Comparison of ENCODE assay signal across 1 cellular context in genomic region chr19:49866933-49867782, GRCh38.
TF ChIP-seq lines count a peak whose summit lies in the region.

TSS of gene PNKP (minus strand) at chr19:49867576. CDS start at chr19:49867204, 372 bp downstream.

TF ChIP-seq in HepG2, 621 proteins besides CTCF, POLR2A, EP300 and RAD21 (continued from another document and continues in another):
- TF ChIP-seq ZNF562 (CRISPR knock-in tag; IDR thresholded peaks at IDR 0.05; ENCODE audit: borderline replicate concordance) (no peak), ZUFSP (CRISPR knock-in tag; IDR thresholded peaks at IDR 0.05; ENCODE audit: borderline replicate concordance) (no peak), HIC2 (CRISPR knock-in tag; IDR thresholded peaks at IDR 0.05; ENCODE audit: low read depth) (peak; percentile 71), ZFP36L1 (CRISPR knock-in tag; IDR thresholded peaks at IDR 0.05) (no peak), ZSCAN25 (CRISPR knock-in tag; IDR thresholded peaks at IDR 0.05) (peak; percentile 59; the same call in 1 of the 2 replicates), ZEB1 (IDR thresholded peaks at IDR 0.05; ENCODE audit: insufficient replicate concordance, low read depth) (peak; percentile 72), LCORL (IDR thresholded peaks at IDR 0.05) (no peak), LCORL (CRISPR knock-in tag; IDR thresholded peaks at IDR 0.05) (peak; percentile 72), ZBTB43 (CRISPR knock-in tag; conservative IDR thresholded peaks at IDR 0.05) (no peak; the same call in 1 of the 2 replicates), AHR (CRISPR knock-in tag; IDR thresholded peaks at IDR 0.05) (peak; percentile 56; the same call in 1 of the 2 replicates), MEIS2 (CRISPR knock-in tag; IDR thresholded peaks at IDR 0.05) (no peak), ZNF543 (CRISPR knock-in tag; IDR thresholded peaks at IDR 0.05) (peak; percentile 87), ZNF772 (CRISPR knock-in tag; IDR thresholded peaks at IDR 0.05) (peak; percentile 92; the same call in 1 of the 2 replicates), MATR3 (CRISPR knock-in tag; IDR thresholded peaks at IDR 0.05) (no peak), NONO (IDR thresholded peaks at IDR 0.05) (no peak), NONO (CRISPR knock-in tag; conservative IDR thresholded peaks at IDR 0.05) (peak; percentile 96), PTBP1 (IDR thresholded peaks at IDR 0.05; ENCODE audit: low read depth, low read length, poor library complexity, severe bottlenecking) (peak; percentile 22), ZSCAN12 (CRISPR knock-in tag; IDR thresholded peaks at IDR 0.05) (0 out of 2 replicates have a peak, but pooled peaks have one; percentile 39), CEBPZ (IDR thresholded peaks at IDR 0.05; ENCODE audit: low read length) (no peak), SNAPC4 (CRISPR knock-in tag; IDR thresholded peaks at IDR 0.05) (peak; percentile 66; the same call in 1 of the 2 replicates), THAP7 (CRISPR knock-in tag; IDR thresholded peaks at IDR 0.05) (peak; percentile 93), CBFB (CRISPR knock-in tag; IDR thresholded peaks at IDR 0.05) (0 out of 2 replicates have a peak, but pooled peaks have one; percentile 31), MAZ (IDR thresholded peaks at IDR 0.05; ENCODE audit: borderline replicate concordance, low read depth, low read length) (peak; percentile 89), MAZ (CRISPR knock-in tag; IDR thresholded peaks at IDR 0.05; ENCODE audit: low read depth) (peak; percentile 75), ZNF160 (CRISPR knock-in tag; IDR thresholded peaks at IDR 0.05) (peak; percentile 65; the same call in 1 of the 2 replicates), DMAP1 (CRISPR knock-in tag; IDR thresholded peaks at IDR 0.05) (peak; percentile 86), GLI4 (CRISPR knock-in tag; IDR thresholded peaks at IDR 0.05; ENCODE audit: borderline replicate concordance) (peak; percentile 71; the same call in 1 of the 2 replicates), ZNF367 (CRISPR knock-in tag; IDR thresholded peaks at IDR 0.05; ENCODE audit: borderline replicate concordance) (no peak)
- TF ChIP-seq, protein P1, sequence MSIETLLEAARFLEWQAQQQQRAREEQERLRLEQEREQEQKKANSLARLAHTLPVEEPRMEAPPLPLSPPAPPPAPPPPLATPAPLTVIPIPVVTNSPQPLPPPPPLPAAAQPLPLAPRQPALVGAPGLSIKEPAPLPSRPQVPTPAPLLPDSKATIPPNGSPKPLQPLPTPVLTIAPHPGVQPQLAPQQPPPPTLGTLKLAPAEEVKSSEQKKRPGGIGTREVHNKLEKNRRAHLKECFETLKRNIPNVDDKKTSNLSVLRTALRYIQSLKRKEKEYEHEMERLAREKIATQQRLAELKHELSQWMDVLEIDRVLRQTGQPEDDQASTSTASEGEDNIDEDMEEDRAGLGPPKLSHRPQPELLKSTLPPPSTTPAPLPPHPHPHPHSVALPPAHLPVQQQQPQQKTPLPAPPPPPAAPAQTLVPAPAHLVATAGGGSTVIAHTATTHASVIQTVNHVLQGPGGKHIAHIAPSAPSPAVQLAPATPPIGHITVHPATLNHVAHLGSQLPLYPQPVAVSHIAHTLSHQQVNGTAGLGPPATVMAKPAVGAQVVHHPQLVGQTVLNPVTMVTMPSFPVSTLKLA (IDR thresholded peaks at IDR 0.05): peak; percentile 23
- TF ChIP-seq, protein P2, sequence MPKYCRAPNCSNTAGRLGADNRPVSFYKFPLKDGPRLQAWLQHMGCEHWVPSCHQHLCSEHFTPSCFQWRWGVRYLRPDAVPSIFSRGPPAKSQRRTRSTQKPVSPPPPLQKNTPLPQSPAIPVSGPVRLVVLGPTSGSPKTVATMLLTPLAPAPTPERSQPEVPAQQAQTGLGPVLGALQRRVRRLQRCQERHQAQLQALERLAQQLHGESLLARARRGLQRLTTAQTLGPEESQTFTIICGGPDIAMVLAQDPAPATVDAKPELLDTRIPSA (CRISPR knock-in tag; IDR thresholded peaks at IDR 0.05; ENCODE audit: borderline replicate concordance): no peak; the same call in 1 of the 2 replicates
- TF ChIP-seq, protein P3, sequence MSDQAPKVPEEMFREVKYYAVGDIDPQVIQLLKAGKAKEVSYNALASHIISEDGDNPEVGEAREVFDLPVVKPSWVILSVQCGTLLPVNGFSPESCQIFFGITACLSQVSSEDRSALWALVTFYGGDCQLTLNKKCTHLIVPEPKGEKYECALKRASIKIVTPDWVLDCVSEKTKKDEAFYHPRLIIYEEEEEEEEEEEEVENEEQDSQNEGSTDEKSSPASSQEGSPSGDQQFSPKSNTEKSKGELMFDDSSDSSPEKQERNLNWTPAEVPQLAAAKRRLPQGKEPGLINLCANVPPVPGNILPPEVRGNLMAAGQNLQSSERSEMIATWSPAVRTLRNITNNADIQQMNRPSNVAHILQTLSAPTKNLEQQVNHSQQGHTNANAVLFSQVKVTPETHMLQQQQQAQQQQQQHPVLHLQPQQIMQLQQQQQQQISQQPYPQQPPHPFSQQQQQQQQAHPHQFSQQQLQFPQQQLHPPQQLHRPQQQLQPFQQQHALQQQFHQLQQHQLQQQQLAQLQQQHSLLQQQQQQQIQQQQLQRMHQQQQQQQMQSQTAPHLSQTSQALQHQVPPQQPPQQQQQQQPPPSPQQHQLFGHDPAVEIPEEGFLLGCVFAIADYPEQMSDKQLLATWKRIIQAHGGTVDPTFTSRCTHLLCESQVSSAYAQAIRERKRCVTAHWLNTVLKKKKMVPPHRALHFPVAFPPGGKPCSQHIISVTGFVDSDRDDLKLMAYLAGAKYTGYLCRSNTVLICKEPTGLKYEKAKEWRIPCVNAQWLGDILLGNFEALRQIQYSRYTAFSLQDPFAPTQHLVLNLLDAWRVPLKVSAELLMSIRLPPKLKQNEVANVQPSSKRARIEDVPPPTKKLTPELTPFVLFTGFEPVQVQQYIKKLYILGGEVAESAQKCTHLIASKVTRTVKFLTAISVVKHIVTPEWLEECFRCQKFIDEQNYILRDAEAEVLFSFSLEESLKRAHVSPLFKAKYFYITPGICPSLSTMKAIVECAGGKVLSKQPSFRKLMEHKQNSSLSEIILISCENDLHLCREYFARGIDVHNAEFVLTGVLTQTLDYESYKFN (CRISPR knock-in tag; conservative IDR thresholded peaks at IDR 0.05): peak; percentile 78
